Comparison of ENCODE assay signal across 8 cellular contexts in genomic region chr18:63317982-63318881, GRCh38. TPM values are rescaled to one million over a fixed set of nuclear protein-coding genes. Genes with fewer than 3 reads are reported as not detected.
DNase-seq lines count a peak whose midpoint lies in the region; ATAC-seq and TF ChIP-seq lines count a peak whose summit lies in the region.

No MANE protein-coding gene starts in this region.

- peak; percentile 80 for DNase-seq in GM10248 (ENCODE audit: extremely low spot score)
- peak; percentile 84 for DNase-seq in NCI-H1092 (lab: John Stamatoyannopoulos, UW)
- no peak for DNase-seq in cardiac fibroblast (ENCODE audit: low read depth in 2 of 2)
- DNase-seq in left lobe of liver (ENCODE audit: low spot score), result peak; percentile 53
- DNase-seq in stimulated activated CD4-positive, alpha-beta T cell treated with anti-CD3 and anti-CD28 coated beads, Interleukin-4, amount 100 ng/mL, for 24 hours, result peak; percentile 89
- no peak for DNase-seq in COLO829 (ENCODE audit: low spot score)

- TF ChIP-seq CTCF in GM10248 (IDR thresholded peaks at IDR 0.05; ENCODE audit: control extremely low read depth, extremely low read depth, low read depth, missing control alignments) (peak; percentile 97), WI38 (IDR thresholded peaks at IDR 0.05; ENCODE audit: low read depth, low read length) (peak; percentile 29), cardiac fibroblast (IDR thresholded peaks at IDR 0.05; ENCODE audit: low read depth, low read length) (peak; percentile 53)

- POLR2A ChIA-PET in GM10248 (lab: Yijun Ruan, JAX), result interaction anchor here (0.6 to 1.6 kb wide), 4 partner anchors 121 to 163 kb away, joined by 3 to 6 read pairs (median 4); no protein-coding TSS in a partner anchor

- CTCF ChIA-PET in GM10248 (lab: Yijun Ruan, JAX), result interaction anchor here (0.6 to 3.6 kb wide), 59 partner anchors 9 to 735 kb away, joined by 3 to 61 read pairs (median 5); no protein-coding TSS in a partner anchor

- peak overlapping the region; percentile 81 for H3K4me3 ChIP-seq in WI38 (ENCODE audit: low read depth, low read length)
- H3K4me3 ChIP-seq in cardiac fibroblast (replicated peaks in 1 of 2; ENCODE audit: low read depth in 2 of 2, low read length in 2 of 2), result peak overlapping the region; percentile 53 to 64

- peak; percentile 45 for ATAC-seq in GM21825 (IDR thresholded peaks at IDR 0.05; ENCODE audit: unreplicated experiment)
- no peak for ATAC-seq in left lobe of liver

RNA-seq across cellular contexts. Expression of gene BCL2, which starts 1.3 kb away (rescaled TPM):
- 1.0 TPM for total RNA-seq in left lobe of liver

RNA-seq across cellular contexts. Expression of gene KDSR, which starts 48.8 kb away (rescaled TPM):
- total RNA-seq in left lobe of liver, result 49.0 TPM

Comparison
In these comparisons a context has a peak if more than half of its experiments do, and no peak if none do; other contexts are left out.
1. DNase-seq: peak in GM10248 (single experiment), NCI-H1092 (single experiment), left lobe of liver (single experiment) and stimulated activated CD4-positive, alpha-beta T cell treated with anti-CD3 and anti-CD28 coated beads, Interleukin-4, amount 100 ng/mL, for 24 hours (single experiment); none in cardiac fibroblast (0 of 2) and COLO829 (single experiment).
2. CTCF ChIP-seq: peak in every context shown above with its lines; median percentile 97 in GM10248; 53 in cardiac fibroblast; 29 in WI38.